Comparison of ENCODE assay signal across 8 cellular contexts in genomic region chr10:99993994-99994689, GRCh38. TPM values are rescaled to one million over a fixed set of nuclear protein-coding genes. Genes with fewer than 3 reads are reported as not detected.
DNase-seq lines count a peak whose midpoint lies in the region; ATAC-seq and TF ChIP-seq lines count a peak whose summit lies in the region.

No MANE protein-coding gene starts in this region.

- no peaks in the 10 kb centered on the region for H3K36me3 ChIP-seq in duodenal mucosa (ENCODE audit: control insufficient read depth in 1 of 2, insufficient read depth in 2 of 2, low read length in 2 of 2)

- H3K36me3 Mint-ChIP-seq in CD14-positive monocyte = peaks cover 9% of the 10 kb centered on the region in 2 donors
- H3K36me3 Mint-ChIP-seq in natural killer cell = no peaks in the 10 kb centered on the region
- H3K36me3 Mint-ChIP-seq in type B pancreatic cell = peaks cover 6% of the 10 kb centered on the region

- H3K4me1 Mint-ChIP-seq in CD14-positive monocyte = peaks cover 25% of the 10 kb centered on the region
- H3K4me1 Mint-ChIP-seq in natural killer cell = peaks cover 33 to 35% of the 10 kb centered on the region in 2 donors
- peaks cover 33% of the 10 kb centered on the region for H3K4me1 Mint-ChIP-seq in type B pancreatic cell (ENCODE audit: unreplicated experiment)

- no peaks in the 10 kb centered on the region for H3K27me3 ChIP-seq in duodenal mucosa (ENCODE audit: control insufficient read depth in 1 of 2, insufficient read depth in 2 of 2, low read length in 2 of 2)

- no peak overlapping the region for H3K27ac ChIP-seq in duodenal mucosa (ENCODE audit: low read depth, low read length)

- H3K4me1 ChIP-seq in duodenal mucosa (ENCODE audit: control insufficient read depth in 1 of 2, insufficient read depth in 2 of 2, low read length in 2 of 2) = peaks cover 8 to 11% of the 10 kb centered on the region in 2 donors

- peak overlapping the region; percentile 11 to 21 for H3K4me3 ChIP-seq in duodenal mucosa (ENCODE audit: low read depth in 1 of 2, low read length in 2 of 2)

- H3K9me3 ChIP-seq in duodenal mucosa (ENCODE audit: control insufficient read depth in 1 of 2, low read length in 2 of 2) = no peaks in the 10 kb centered on the region

- intact Hi-C loops in CD14-positive monocyte (cut with micrococcal nuclease) (loop anchor here in 1 of 2 donors (2.0 kb wide), 1 partner anchor 15 kb away; the partner anchor contains the start of gene DNMBP), natural killer cell (cut with micrococcal nuclease) (loop anchor here (1.0 kb wide), 1 partner anchor 15 kb away; the partner anchor contains the start of gene DNMBP)

- peaks cover 0 to 3% (median 1%) of the 10 kb centered on the region in 3 donors for H3K27me3 Mint-ChIP-seq in CD14-positive monocyte (ENCODE audit: low read depth in 3 of 3)
- no peaks in the 10 kb centered on the region for H3K27me3 Mint-ChIP-seq in natural killer cell (ENCODE audit: low read depth in 2 of 2)
- no peaks in the 10 kb centered on the region for H3K27me3 Mint-ChIP-seq in type B pancreatic cell

- ATAC-seq in GM19463 (IDR thresholded peaks at IDR 0.05; ENCODE audit: unreplicated experiment) (peak; percentile 97), natural killer cell (peak; percentile 91 to 93 (median 92))

- H3K4me3 Mint-ChIP-seq in CD14-positive monocyte = peak overlapping the region; percentile 42 to 80
- peak overlapping the region; percentile 79 for H3K4me3 Mint-ChIP-seq in natural killer cell
- H3K4me3 Mint-ChIP-seq in type B pancreatic cell = no peak overlapping the region

- peak overlapping the region; percentile 97 to 99 (median 98) for H3K27ac Mint-ChIP-seq in CD14-positive monocyte
- peak overlapping the region; percentile 83 to 91 for H3K27ac Mint-ChIP-seq in natural killer cell
- H3K27ac Mint-ChIP-seq in type B pancreatic cell = peak overlapping the region; percentile 89

- no peak for TF ChIP-seq CTCF in CD14-positive monocyte (IDR thresholded peaks at IDR 0.05)
- no peak for TF ChIP-seq CTCF in natural killer cell (IDR thresholded peaks at IDR 0.05)
- no peak for TF ChIP-seq CTCF in type B pancreatic cell (conservative IDR thresholded peaks at IDR 0.05)

- H3K9me3 Mint-ChIP-seq in CD14-positive monocyte (no peaks in the 10 kb centered on the region), natural killer cell (no peaks in the 10 kb centered on the region), type B pancreatic cell (no peaks in the 10 kb centered on the region)

- H3K9ac ChIP-seq in duodenal mucosa (ENCODE audit: low read depth in 1 of 2, low read length in 2 of 2) = no peak overlapping the region

- peak; percentile 98 for DNase-seq in CD14-positive monocyte (ENCODE audit: low spot score)
- DNase-seq in KG1 (lab: John Stamatoyannopoulos, UW) = peak; percentile 69
- DNase-seq in activated CD4-positive, alpha-beta T cell treated with anti-CD3 and anti-CD28 coated beads for 1 hour = peak; percentile 23
- peak; percentile 50 for DNase-seq in natural killer cell
- no peak for DNase-seq in type B pancreatic cell (ENCODE audit: extremely low spot score, unreplicated experiment)
- no peak for DNase-seq in hippocampal formation (lab: John Stamatoyannopoulos, UW)

RNA-seq across cellular contexts. Expression of gene DNMBP, which starts 15.6 kb away (rescaled TPM):
- polyA plus RNA-seq in CD14-positive monocyte = 1 to 10 TPM in 1 of 2 donors, under 1 TPM in 1; 0.83 to 1.2 TPM
- 10 to 100 TPM; 13.8 to 15.4 (median 14.4) TPM for total RNA-seq in natural killer cell
- total RNA-seq in type B pancreatic cell (ENCODE audit: low replicate concordance) = 17.3 and 17.7 TPM in 2 replicates

Comparison
In these comparisons a context has a peak if more than half of its experiments do, and no peak if none do; other contexts are left out.
1. DNase-seq: peak in CD14-positive monocyte (single experiment), KG1 (single experiment), activated CD4-positive, alpha-beta T cell treated with anti-CD3 and anti-CD28 coated beads for 1 hour (single experiment) and natural killer cell (single experiment); none in type B pancreatic cell (single experiment) and hippocampal formation (0 of 2).
2. Peak in every context shown above with its lines, with median percentiles within 50 percentile points of each other: H3K27ac Mint-ChIP-seq.